8 cellular contexts compared by ENCODE assay signal in the genomic region with DNA sequence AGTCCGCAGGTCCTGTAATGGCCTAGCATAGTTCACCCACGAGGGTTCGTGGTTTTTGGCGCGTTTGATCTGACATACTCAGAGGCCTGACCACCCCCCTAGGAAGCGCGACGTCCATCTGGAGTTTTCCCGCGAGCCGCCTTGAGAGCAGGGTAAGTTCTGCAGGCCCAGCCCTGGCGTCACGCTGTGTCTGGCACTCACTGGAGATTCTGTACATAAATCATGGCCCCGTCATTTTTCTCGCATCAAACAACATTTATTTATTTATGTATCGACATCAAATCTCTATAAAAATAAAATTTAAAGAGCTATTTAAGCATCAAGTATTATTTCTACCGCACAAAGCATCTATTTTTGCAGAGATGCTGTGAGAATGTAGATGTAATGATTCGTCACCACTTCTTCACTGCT. TPM values are rescaled to one million over a fixed set of nuclear protein-coding genes. Genes with fewer than 3 reads are reported as not detected.
A peak's percentile ranks its signal among the peaks of the same experiment; 100 is the strongest.
DNase-seq lines count a peak whose midpoint lies in the region; ATAC-seq and TF ChIP-seq lines count a peak whose summit lies in the region.

No MANE protein-coding gene starts in this region.

- no peaks in the 10 kb centered on the region for H3K27me3 ChIP-seq in GM23248 (replicated peaks; ENCODE audit: insufficient read depth)

- in situ Hi-C loops in GM23248 (cut with MboI): no loop called here

- H3K9me3 ChIP-seq in GM23248 (ENCODE audit: low read depth): no peaks in the 10 kb centered on the region

- no peaks in the 10 kb centered on the region; the same call in 1 of the 2 replicates for H3K36me3 ChIP-seq in GM23248 (ENCODE audit: low read depth)

- H3K9me2 ChIP-seq in GM23248 (ENCODE audit: insufficient read depth): no peaks in the 10 kb centered on the region

- no peak for TF ChIP-seq CTCF in fibroblast of villous mesenchyme (IDR thresholded peaks at IDR 0.05; ENCODE audit: insufficient read depth, low read depth, low read length)

- H3K4me2 ChIP-seq in GM23248 (ENCODE audit: unreplicated experiment): peak overlapping the region; percentile 86

- peaks cover 19% of the 10 kb centered on the region for H3F3A ChIP-seq in GM23248 (ENCODE audit: insufficient read depth)

- peaks cover 41% of the 10 kb centered on the region for H3K79me2 ChIP-seq in GM23248 (ENCODE audit: insufficient read depth)

- peak overlapping the region; percentile 90 for H3K27ac ChIP-seq in GM23248

- H4K20me1 ChIP-seq in GM23248 (ENCODE audit: insufficient read depth): no peaks in the 10 kb centered on the region

- intact Hi-C loops in sciatic nerve (cut with DNase I): no loop called here

- 0 out of 2 replicates have a peak, but pooled peaks cover 12% of the 10 kb centered on the region for H3K4me1 ChIP-seq in GM23248 (ENCODE audit: insufficient read depth)

- DNase-seq in GM23248: peak; percentile 79
- peak; percentile 62 for DNase-seq in fibroblast of villous mesenchyme (ENCODE audit: low read depth)
- DNase-seq in sciatic nerve (ENCODE audit: low spot score): no peak
- no peak for DNase-seq in SKM-1 treated with dmso at 0.1 percent for 144 hours (lab: John Stamatoyannopoulos, UW; ENCODE audit: unreplicated experiment)
- no peak for DNase-seq in NK-92 (lab: John Stamatoyannopoulos, UW; ENCODE audit: unreplicated experiment)

- WGBS in GM23248 (ENCODE audit: low coverage in 1 of 2, low lambda C conversion rate in 2 of 2, missing lambda C conversion rate in 2 of 2), 2 experiments: 1 to 2% methylated on average over 18 of the region's 18 CpGs

- H3K9ac ChIP-seq in GM23248: peak overlapping the region; percentile 92

- peak overlapping the region; percentile 83 for H3K4me3 ChIP-seq in GM23248
- H3K4me3 ChIP-seq in fibroblast of villous mesenchyme (ENCODE audit: low read depth, low read length): peak overlapping the region; percentile 80

- ATAC-seq in SK-N-SH treated with all-trans-retinoic acid at 6 μM for 48 hours (peak; percentile 3; the same call in 2 of the 3 replicates), sciatic nerve (peak; percentile 20), HG03039 (IDR thresholded peaks at IDR 0.05; ENCODE audit: unreplicated experiment) (no peak), GM18498 (IDR thresholded peaks at IDR 0.05; ENCODE audit: unreplicated experiment) (no peak)

- peak overlapping the region; percentile 79 for H2AFZ ChIP-seq in GM23248

TF ChIP-seq in SK-N-SH treated with all-trans-retinoic acid at 6 μM for 48 hours, 23 proteins besides CTCF, POLR2A, EP300 and RAD21:
- no peak for TF ChIP-seq RARB (CRISPR knock-in tag; IDR thresholded peaks at IDR 0.05)

RNA-seq across cellular contexts. Expression of gene TRIM41, which starts 0.4 kb away (rescaled TPM):
- total RNA-seq in GM23248 (2014; rRNA removed; shearing (Covaris generic)): 17.5 and 18.6 TPM in 2 replicates
- polyA plus RNA-seq in GM23248 (2016; fragmentation: Nextera tagmentation; extraction: Ambion mirVana): 3.8 and 4.3 TPM in 2 replicates
- total RNA-seq in fibroblast of villous mesenchyme: 9.9 and 12.2 TPM in 2 replicates
- 24.6 TPM for total RNA-seq in sciatic nerve

RNA-seq across cellular contexts. Expression of gene TRIM7, which starts 17.6 kb away (rescaled TPM):
- total RNA-seq in GM23248 (2014; rRNA removed; shearing (Covaris generic)): 1.4 and 6.8 TPM in 2 replicates
- polyA plus RNA-seq in GM23248 (2016; fragmentation: Nextera tagmentation; extraction: Ambion mirVana): 2.5 and 3.1 TPM in 2 replicates
- total RNA-seq in fibroblast of villous mesenchyme (2.2 and 2.3 TPM in 2 replicates), sciatic nerve (3.2 TPM)

RNA-seq across cellular contexts. Expression of gene RACK1, which starts 21.1 kb away (rescaled TPM):
- total RNA-seq in GM23248 (2014; rRNA removed; shearing (Covaris generic)): 2,598 and 3,224 TPM in 2 replicates
- 837 and 864 TPM in 2 replicates for polyA plus RNA-seq in GM23248 (2016; fragmentation: Nextera tagmentation; extraction: Ambion mirVana)
- total RNA-seq in fibroblast of villous mesenchyme (3,386 and 3,800 TPM in 2 replicates), sciatic nerve (1,122 TPM)

RNA-seq across cellular contexts. Expression of gene TRIM52, which starts 38.3 kb away (rescaled TPM):
- 6.6 and 7.8 TPM in 2 replicates for total RNA-seq in GM23248 (2014; rRNA removed; shearing (Covaris generic))
- 4.1 and 5.3 TPM in 2 replicates for polyA plus RNA-seq in GM23248 (2016; fragmentation: Nextera tagmentation; extraction: Ambion mirVana)
- 5.2 and 7.8 TPM in 2 replicates for total RNA-seq in fibroblast of villous mesenchyme
- total RNA-seq in sciatic nerve: 14.1 TPM

Comparison
In these comparisons a context has a peak if more than half of its experiments do, and no peak if none do; other contexts are left out.
1. DNase-seq: peak in GM23248 (single experiment) and fibroblast of villous mesenchyme (single experiment); none in sciatic nerve (single experiment), SKM-1 treated with dmso at 0.1 percent for 144 hours (single experiment) and NK-92 (single experiment).
2. ATAC-seq: peak in SK-N-SH treated with all-trans-retinoic acid at 6 μM for 48 hours (single experiment) and sciatic nerve (single experiment); none in HG03039 (single experiment) and GM18498 (single experiment).